25 cellular contexts compared by ENCODE assay signal in genomic region chr6:23329091-23329490, GRCh38.
DNase-seq lines count a peak whose midpoint lies in the region; ATAC-seq and FAIRE-seq lines count a peak whose summit lies in the region.
"Had no signal": no experiment of that assay in that cellular context is flagged by ENCODE, and none has a peak within 500 bp of the region (broad histone marks: within the 10 kb centered on the region; RNA-seq: fewer than 3 reads in every experiment).

No MANE protein-coding gene starts in this region.

- H3K36me3 Mint-ChIP-seq in activated T-cell treated with anti-CD3 and anti-CD28 coated beads, Interleukin-2, amount 50 U/mL, for 4 hours (ENCODE audit: insufficient read depth), result no peaks in the 10 kb centered on the region
- no peaks in the 10 kb centered on the region for H3K36me3 Mint-ChIP-seq in activated T-cell treated with anti-CD3 and anti-CD28 coated beads, Interleukin-2, amount 50 U/mL, for 24 hours (ENCODE audit: low read depth)
- H3K36me3 Mint-ChIP-seq: activated naive CD8-positive, alpha-beta T cell treated with anti-CD3 and anti-CD28 coated beads for 36 hours; natural killer cell treated with Interleukin-12 subunit alpha and Interleukin-12 subunit beta and Interleukin-15 and Interleukin-18, amount 100 ng/mL, for 72 hours had no signal

- no peak overlapping the region for H3K4me3 Mint-ChIP-seq in activated T-cell treated with anti-CD3 and anti-CD28 coated beads, Interleukin-2, amount 50 U/mL, for 4 hours
- no peak overlapping the region for H3K4me3 Mint-ChIP-seq in activated T-cell treated with anti-CD3 and anti-CD28 coated beads, Interleukin-2, amount 50 U/mL, for 24 hours
- H3K4me3 Mint-ChIP-seq: activated CD8-positive, alpha-beta T cell treated with anti-CD3 and anti-CD28 coated beads, Interleukin-2, amount 10 ng/mL, durations not matched to agents 7 days and 5 days; activated naive CD8-positive, alpha-beta T cell treated with anti-CD3 and anti-CD28 coated beads for 36 hours; natural killer cell treated with Interleukin-12 subunit alpha and Interleukin-12 subunit beta and Interleukin-15 and Interleukin-18, amount 100 ng/mL, for 72 hours had no signal

- H3K9me3 Mint-ChIP-seq in activated T-cell treated with anti-CD3 and anti-CD28 coated beads, Interleukin-2, amount 50 U/mL, for 4 hours, result peaks cover 8% of the 10 kb centered on the region
- H3K9me3 Mint-ChIP-seq in activated T-cell treated with anti-CD3 and anti-CD28 coated beads, Interleukin-2, amount 50 U/mL, for 24 hours, result peaks cover 8% of the 10 kb centered on the region
- H3K9me3 Mint-ChIP-seq: activated naive CD8-positive, alpha-beta T cell treated with anti-CD3 and anti-CD28 coated beads for 36 hours had no signal

- H3K27me3 Mint-ChIP-seq in activated T-cell treated with anti-CD3 and anti-CD28 coated beads, Interleukin-2, amount 50 U/mL, for 4 hours (ENCODE audit: low read depth), result no peaks in the 10 kb centered on the region
- H3K27me3 Mint-ChIP-seq in activated T-cell treated with anti-CD3 and anti-CD28 coated beads, Interleukin-2, amount 50 U/mL, for 24 hours, result no peaks in the 10 kb centered on the region
- H3K27me3 Mint-ChIP-seq: activated naive CD8-positive, alpha-beta T cell treated with anti-CD3 and anti-CD28 coated beads for 36 hours; natural killer cell treated with Interleukin-12 subunit alpha and Interleukin-12 subunit beta and Interleukin-15 and Interleukin-18, amount 100 ng/mL, for 72 hours had no signal

- no peak for ATAC-seq in activated T-cell treated with anti-CD3 and anti-CD28 coated beads, Interleukin-2, amount 50 U/mL, for 4 hours
- ATAC-seq: activated CD8-positive, alpha-beta T cell treated with anti-CD3 and anti-CD28 coated beads, Interleukin-2, amount 10 ng/mL, durations not matched to agents 7 days and 5 days; left colon; natural killer cell treated with Interleukin-12 subunit alpha and Interleukin-12 subunit beta and Interleukin-15 and Interleukin-18, amount 100 ng/mL, for 72 hours had no signal

- no peak overlapping the region for H3K27ac Mint-ChIP-seq in activated T-cell treated with anti-CD3 and anti-CD28 coated beads, Interleukin-2, amount 50 U/mL, for 24 hours
- H3K27ac Mint-ChIP-seq: activated CD8-positive, alpha-beta T cell treated with anti-CD3 and anti-CD28 coated beads, Interleukin-2, amount 10 ng/mL, durations not matched to agents 7 days and 5 days; activated naive CD8-positive, alpha-beta T cell treated with anti-CD3 and anti-CD28 coated beads for 36 hours; natural killer cell treated with Interleukin-12 subunit alpha and Interleukin-12 subunit beta and Interleukin-15 and Interleukin-18, amount 100 ng/mL, for 72 hours had no signal

- DNase-seq in DMS 273 treated with DMSO at 0.1 percent for 48 hours (lab: John Stamatoyannopoulos, UW) (peak; percentile 79), LHCN-M2 (ENCODE audit: low read depth) (peak; percentile 1), NCI-H446 treated with DMSO at 0.1 percent for 48 hours (lab: John Stamatoyannopoulos, UW) (peak; percentile 90), cerebellum (ENCODE audit: low spot score) (peak; percentile 37), frontal cortex (ENCODE audit: low spot score in 2 of 2) (no peak)
- DNase-seq in activated T-cell treated with anti-CD3 and anti-CD28 coated beads, Interleukin-2, amount 50 U/mL, for 4 hours, result no peak
- no peak for DNase-seq in activated T-cell treated with anti-CD3 and anti-CD28 coated beads, Interleukin-2, amount 50 U/mL, for 24 hours
- DNase-seq: activated CD8-positive, alpha-beta T cell treated with anti-CD3 and anti-CD28 coated beads, Interleukin-2, amount 10 ng/mL, durations not matched to agents 7 days and 5 days; activated effector memory CD4-positive, alpha-beta T cell treated with anti-CD3 and anti-CD28 coated beads, Interleukin-2, amount 50 U/mL, for 16 hours; activated naive CD8-positive, alpha-beta T cell treated with anti-CD3 and anti-CD28 coated beads for 36 hours; activated T-cell treated with anti-CD3 and anti-CD28 coated beads for 4 hours; aorta; cortex of kidney; effector memory CD4-positive, alpha-beta T cell; hypothalamus; KBM-7; left colon; NCI-H345; SHP77 treated with DMSO at 0.1 percent for 48 hours; stimulated activated CD4-positive, alpha-beta T cell treated with anti-CD3 and anti-CD28 coated beads, Interleukin-4, amount 100 ng/mL, for 24 hours; T-helper 9 cell; thyroid gland had no signal

- FAIRE-seq in frontal cortex (lab: Jason Lieb, UNC), result no peak
- FAIRE-seq: G401.6, RCC 7860 had no signal

- no peaks in the 10 kb centered on the region for H3K4me1 Mint-ChIP-seq in activated T-cell treated with anti-CD3 and anti-CD28 coated beads, Interleukin-2, amount 50 U/mL, for 4 hours (ENCODE audit: low read depth)
- H3K4me1 Mint-ChIP-seq in activated T-cell treated with anti-CD3 and anti-CD28 coated beads, Interleukin-2, amount 50 U/mL, for 24 hours (ENCODE audit: low read depth), result no peaks in the 10 kb centered on the region
- H3K4me1 Mint-ChIP-seq: activated naive CD8-positive, alpha-beta T cell treated with anti-CD3 and anti-CD28 coated beads for 36 hours had no signal

Comparison
In these comparisons a context has a peak if more than half of its experiments do, and no peak if none do; other contexts are left out.
1. DNase-seq: peak in DMS 273 treated with DMSO at 0.1 percent for 48 hours (single experiment), LHCN-M2 (single experiment), NCI-H446 treated with DMSO at 0.1 percent for 48 hours (single experiment) and cerebellum (single experiment); none in activated T-cell treated with anti-CD3 and anti-CD28 coated beads, Interleukin-2, amount 50 U/mL, for 4 hours (single experiment), frontal cortex (0 of 2) and activated T-cell treated with anti-CD3 and anti-CD28 coated beads, Interleukin-2, amount 50 U/mL, for 24 hours (single experiment).